ENCODE assay signal across 21 cellular contexts in genomic region chr11:128105511-128105910, GRCh38.
"Had no signal": no experiment of that assay in that cellular context is flagged by ENCODE, and none has a peak within 500 bp of the region (broad histone marks: within the 10 kb centered on the region; RNA-seq: fewer than 3 reads in every experiment).

No MANE protein-coding gene starts in this region.

- H3K4me1 ChIP-seq: SJSA1 had no signal

- DNase-seq: IMR-90, Karpas-422, KG1, MG63, NCI-H1092 treated with DMSO at 0.1 percent for 48 hours, NCI-H1436, NCI-H187, NCI-H2029, NCI-H2081 treated with DMSO at 0.1 percent for 48 hours, NCI-H2171, NCI-H446, NCI-H510A, NCI-H524 treated with DMSO at 0.1 percent for 48 hours, NCI-H69, NCI-H774, Right ventricle myocardium superior, RPMI8226, SIG-M5 had no signal

- ATAC-seq: HepG2 had no signal

- H3K36me3 ChIP-seq: MG63, SJSA1 had no signal

- H3K4me3 ChIP-seq: MG63, SJSA1, SK-N-MC had no signal

- H3K27ac ChIP-seq: SJSA1, SK-N-MC had no signal

- H3K9me3 ChIP-seq: MG63, SJSA1 had no signal

- H3K27me3 ChIP-seq: MG63, SJSA1 had no signal
